18 cellular contexts compared by ENCODE assay signal in genomic region chr6:125547320-125547843, GRCh38.
"Had no signal": no experiment of that assay in that cellular context is flagged by ENCODE, and none has a peak within 500 bp of the region (broad histone marks: within the 10 kb centered on the region; RNA-seq: fewer than 3 reads in every experiment).

No MANE protein-coding gene starts in this region.

- H3K9me3 ChIP-seq: esophagus muscularis mucosa, left ventricle myocardium inferior, lower lobe of right lung, psoas muscle, transverse colon had no signal

- H3K27ac ChIP-seq: epithelial cell of prostate, esophagus muscularis mucosa, foreskin keratinocyte, left ventricle myocardium inferior, lower lobe of right lung, neural progenitor cell, psoas muscle, transverse colon had no signal

- H3K36me3 ChIP-seq: esophagus muscularis mucosa, left ventricle myocardium inferior, lower lobe of right lung, neural progenitor cell, transverse colon had no signal

- H3K4me3 ChIP-seq: esophagus muscularis mucosa, left ventricle myocardium inferior, lower lobe of right lung, neural progenitor cell, psoas muscle, transverse colon had no signal

- DNase-seq: effector memory CD4-positive, alpha-beta T cell; foreskin keratinocyte; immature natural killer cell; left ventricle myocardium inferior; lower lobe of right lung; nucleus accumbens; psoas muscle; stimulated activated CD4-positive, alpha-beta T cell treated with anti-CD3 and anti-CD28 coated beads, Interleukin-12 subunit alpha, Interleukin-12 subunit beta, amount 100 ng/mL, for 4 hours; stimulated activated CD4-positive, alpha-beta T cell treated with anti-CD3 and anti-CD28 coated beads, Interleukin-2, amount 100 ng/mL, for 48 hours; transverse colon had no signal

- FAIRE-seq: keratinocyte, urothelium cell line had no signal

- H2AFZ ChIP-seq: neural progenitor cell had no signal

- H3K27me3 ChIP-seq: esophagus muscularis mucosa, foreskin keratinocyte, neural progenitor cell, transverse colon had no signal

- ATAC-seq: foreskin keratinocyte; lower lobe of right lung; natural killer cell treated with Interleukin-12 subunit alpha and Interleukin-12 subunit beta and Interleukin-15 and Interleukin-18, amount 100 ng/mL, for 72 hours; sciatic nerve; stimulated activated memory B cell treated with anti-CD40 and anti-IgM and Interleukin-4, amounts not matched to agents 10 μg/mL and 1 μg/mL and 100 μg/mL, for 72 hours had no signal

- H3K4me1 ChIP-seq: foreskin keratinocyte, psoas muscle, transverse colon had no signal

- H3K4me2 ChIP-seq: neural progenitor cell had no signal
